ENCODE assay signal across 20 cellular contexts in the genomic region with DNA sequence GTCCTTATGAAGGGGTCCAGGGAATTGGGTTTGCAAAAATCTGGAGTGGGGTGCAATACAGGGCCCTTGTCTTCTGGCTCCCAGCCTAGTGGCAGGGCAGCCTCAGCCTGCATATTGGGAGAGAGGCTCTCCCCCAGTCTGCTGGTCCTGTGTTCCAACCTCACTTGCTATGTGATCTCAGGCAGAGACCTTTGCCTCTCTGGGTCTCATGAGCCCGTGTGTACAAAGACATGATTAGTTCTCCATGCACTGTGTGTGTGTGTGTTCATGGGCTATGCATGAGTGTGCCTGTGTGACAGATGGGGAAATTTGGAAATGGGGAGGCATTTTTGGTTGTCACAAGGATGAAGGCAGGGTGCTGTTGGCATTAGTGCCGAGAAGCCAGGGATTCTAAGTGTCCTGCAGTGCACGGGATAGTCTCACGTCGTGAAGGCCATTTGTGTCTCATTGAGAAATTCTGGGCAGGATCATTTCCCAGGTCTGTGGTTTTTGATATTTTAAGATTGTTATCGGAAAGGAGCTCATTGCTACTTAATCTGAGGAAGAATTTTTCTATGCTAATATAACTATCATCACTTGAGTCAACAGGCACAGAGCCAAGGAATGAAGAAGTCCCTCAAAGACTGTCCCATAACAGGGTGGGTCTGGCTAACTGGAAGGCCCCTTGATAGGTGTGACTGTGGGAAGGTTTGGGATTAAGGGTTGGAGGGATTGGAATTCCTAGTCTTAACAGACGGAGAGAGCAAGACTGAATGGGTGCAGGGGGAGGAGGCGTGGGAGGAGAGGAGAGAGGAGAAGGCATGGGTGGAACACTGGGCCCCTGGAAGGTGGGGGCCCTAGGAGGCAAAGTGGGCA.
A peak's percentile ranks its signal among the peaks of the same experiment; 100 is the strongest.
DNase-seq lines count a peak whose midpoint lies in the region; ATAC-seq and TF ChIP-seq lines count a peak whose summit lies in the region.
"Had no signal": no experiment of that assay in that cellular context is flagged by ENCODE, and none has a peak within 500 bp of the region (broad histone marks: within the 10 kb centered on the region; RNA-seq: fewer than 3 reads in every experiment).

No MANE protein-coding gene starts in this region.

- H3K27me3 Mint-ChIP-seq in stimulated activated memory B cell treated with anti-CD40 and anti-IgM and Interleukin-4, amounts not matched to agents 10 μg/mL and 1 μg/mL and 100 μg/mL, for 72 hours, result peaks cover 27% of the 10 kb centered on the region
- H3K27me3 Mint-ChIP-seq: activated CD8-positive, alpha-beta memory T cell treated with anti-CD3 and anti-CD28 coated beads, Interleukin-2, amount 10 ng/mL, durations not matched to agents 7 days and 5 days had no signal

- no peaks in the 10 kb centered on the region for H3K9me3 Mint-ChIP-seq in activated naive CD4-positive, alpha-beta T cell treated with anti-CD3 and anti-CD28 coated beads, Interleukin-2, amount 50 U/mL, for 72 hours
- no peaks in the 10 kb centered on the region for H3K9me3 Mint-ChIP-seq in stimulated activated memory B cell treated with anti-CD40 and anti-IgM and Interleukin-4, amounts not matched to agents 10 μg/mL and 1 μg/mL and 100 μg/mL, for 72 hours
- H3K9me3 Mint-ChIP-seq: CD4-positive, CD25-positive, alpha-beta regulatory T cell; WTC11 had no signal

- H3K36me3 Mint-ChIP-seq in activated naive CD4-positive, alpha-beta T cell treated with anti-CD3 and anti-CD28 coated beads, Interleukin-2, amount 50 U/mL, for 72 hours, result no peaks in the 10 kb centered on the region
- no peaks in the 10 kb centered on the region for H3K36me3 Mint-ChIP-seq in stimulated activated memory B cell treated with anti-CD40 and anti-IgM and Interleukin-4, amounts not matched to agents 10 μg/mL and 1 μg/mL and 100 μg/mL, for 72 hours
- H3K36me3 Mint-ChIP-seq: activated CD8-positive, alpha-beta memory T cell treated with anti-CD3 and anti-CD28 coated beads, Interleukin-2, amount 10 ng/mL, durations not matched to agents 7 days and 5 days; CD4-positive, CD25-positive, alpha-beta regulatory T cell; WTC11 had no signal

- H3K4me1 Mint-ChIP-seq in stimulated activated memory B cell treated with anti-CD40 and anti-IgM and Interleukin-4, amounts not matched to agents 10 μg/mL and 1 μg/mL and 100 μg/mL, for 72 hours, result peaks cover 19% of the 10 kb centered on the region
- H3K4me1 Mint-ChIP-seq: CD4-positive, CD25-positive, alpha-beta regulatory T cell had no signal

- no peak overlapping the region for H3K4me3 Mint-ChIP-seq in stimulated activated memory B cell treated with anti-CD40 and anti-IgM and Interleukin-4, amounts not matched to agents 10 μg/mL and 1 μg/mL and 100 μg/mL, for 72 hours
- H3K4me3 Mint-ChIP-seq: activated CD8-positive, alpha-beta memory T cell treated with anti-CD3 and anti-CD28 coated beads, Interleukin-2, amount 10 ng/mL, durations not matched to agents 7 days and 5 days; CD4-positive, CD25-positive, alpha-beta regulatory T cell; WTC11 had no signal

- peak overlapping the region; percentile 47 to 89 for H3K27ac Mint-ChIP-seq in activated naive CD4-positive, alpha-beta T cell treated with anti-CD3 and anti-CD28 coated beads, Interleukin-2, amount 50 U/mL, for 72 hours
- peak overlapping the region; percentile 5 for H3K27ac Mint-ChIP-seq in stimulated activated memory B cell treated with anti-CD40 and anti-IgM and Interleukin-4, amounts not matched to agents 10 μg/mL and 1 μg/mL and 100 μg/mL, for 72 hours
- H3K27ac Mint-ChIP-seq: activated CD8-positive, alpha-beta memory T cell treated with anti-CD3 and anti-CD28 coated beads, Interleukin-2, amount 10 ng/mL, durations not matched to agents 7 days and 5 days; WTC11 had no signal

- TF ChIP-seq CTCF in coronary artery (IDR thresholded peaks at IDR 0.05) (no peak), RWPE1 (conservative IDR thresholded peaks at IDR 0.05; ENCODE audit: low read depth) (no peak)

- no peak for ATAC-seq in activated naive CD4-positive, alpha-beta T cell treated with anti-CD3 and anti-CD28 coated beads, Interleukin-2, amount 50 U/mL, for 72 hours
- no peak for ATAC-seq in stimulated activated memory B cell treated with anti-CD40 and anti-IgM and Interleukin-4, amounts not matched to agents 10 μg/mL and 1 μg/mL and 100 μg/mL, for 72 hours
- ATAC-seq in HG02610 (IDR thresholded peaks at IDR 0.05; ENCODE audit: unreplicated experiment) (no peak), GM18867 (IDR thresholded peaks at IDR 0.05; ENCODE audit: unreplicated experiment) (no peak)
- ATAC-seq: activated CD8-positive, alpha-beta memory T cell treated with anti-CD3 and anti-CD28 coated beads, Interleukin-2, amount 10 ng/mL, durations not matched to agents 7 days and 5 days; left colon; psoas muscle; WTC11 had no signal

- POLR2A ChIA-PET in RWPE1 (lab: Yijun Ruan, JAX; ENCODE audit: low non-redundant PET), result no interaction called here

- no peak overlapping the region for H3K4me3 ChIP-seq in coronary artery
- H3K4me3 ChIP-seq: MG63, psoas muscle, stomach, vagina had no signal

- CTCF ChIA-PET in RWPE1 (lab: Yijun Ruan, JAX), result interaction anchor here (1.4 kb wide), 1 partner anchor 41 kb away, joined by 3 read pairs; no protein-coding TSS in a partner anchor

- H3K27ac ChIP-seq in coronary artery, result no peak overlapping the region
- H3K27ac ChIP-seq in RWPE1, result no peak overlapping the region
- H3K27ac ChIP-seq: psoas muscle, stomach, vagina had no signal

- peak in 1 of 2 donors; percentile 34 for DNase-seq in activated naive CD4-positive, alpha-beta T cell treated with anti-CD3 and anti-CD28 coated beads, Interleukin-2, amount 50 U/mL, for 72 hours (ENCODE audit: low spot score in 2 of 2)
- no peak for DNase-seq in activated naive CD4-positive, alpha-beta T cell (lab: John Stamatoyannopoulos, UW)
- DNase-seq in coronary artery (ENCODE audit: low spot score), result peak; percentile 45
- peak; percentile 31 for DNase-seq in myocyte (ENCODE audit: low read depth)
- DNase-seq in RWPE1 (ENCODE audit: low spot score), result no peak
- DNase-seq: activated CD8-positive, alpha-beta memory T cell treated with anti-CD3 and anti-CD28 coated beads, Interleukin-2, amount 10 ng/mL, durations not matched to agents 7 days and 5 days; CD4-positive, CD25-positive, alpha-beta regulatory T cell; DMS79; NCI-H2029 treated with DMSO at 0.1 percent for 48 hours; NCI-H510A treated with DMSO at 0.1 percent for 48 hours; psoas muscle; SHP77 treated with DMSO at 0.1 percent for 48 hours; stomach had no signal

Comparison
In these comparisons a context has a peak if more than half of its experiments do, and no peak if none do; other contexts are left out.
1. DNase-seq: peak in coronary artery (single experiment) and myocyte (single experiment); none in activated naive CD4-positive, alpha-beta T cell (0 of 4) and RWPE1 (single experiment).